Comparison of ENCODE assay signal across 9 cellular contexts in the genomic region with DNA sequence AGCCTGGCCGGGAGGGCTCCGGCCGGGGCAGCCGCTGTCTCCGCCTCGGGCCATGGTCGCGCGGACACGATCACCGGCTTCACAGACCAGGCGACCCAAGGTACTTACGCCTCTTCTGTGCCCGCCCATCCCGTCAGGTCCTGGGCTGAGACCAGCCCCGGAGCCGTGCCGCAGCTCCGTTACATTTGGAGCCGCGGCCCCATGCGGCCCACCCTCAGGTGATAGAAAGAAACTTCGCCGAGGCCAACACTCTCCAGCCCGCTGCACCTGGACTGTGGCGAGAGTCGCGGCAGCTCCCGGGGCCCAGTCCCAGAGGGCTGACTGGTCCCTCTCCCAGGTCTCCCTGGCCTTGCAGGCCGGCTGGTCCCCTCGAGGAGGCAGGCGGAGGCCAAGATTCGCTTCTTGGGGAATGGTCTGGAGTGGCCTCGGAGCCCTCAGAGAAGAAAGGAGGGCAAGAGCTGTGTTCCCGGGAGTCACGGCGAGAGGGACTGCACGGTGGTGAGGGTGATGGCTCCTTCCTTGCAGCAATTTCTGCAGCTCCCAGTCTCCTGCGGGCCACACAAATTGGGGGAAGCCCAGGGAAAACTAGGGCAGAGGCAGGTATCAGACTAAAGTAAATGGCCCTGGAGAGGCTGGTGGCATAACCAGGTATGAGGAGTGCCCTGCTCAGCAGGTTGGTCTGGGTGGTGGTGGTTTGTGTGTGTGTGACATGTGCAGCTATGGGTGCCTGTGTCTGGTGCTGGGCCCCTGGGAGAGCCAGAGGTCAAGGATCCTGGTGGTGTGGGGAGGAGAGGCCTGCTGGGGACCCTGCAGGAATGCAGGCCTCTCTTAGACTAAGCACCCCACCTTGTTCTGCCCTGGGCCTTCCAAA. TPM values are rescaled to one million over a fixed set of nuclear protein-coding genes. Genes with fewer than 3 reads are reported as not detected.
DNase-seq lines count a peak whose midpoint lies in the region; ATAC-seq and TF ChIP-seq lines count a peak whose summit lies in the region.
"Had no signal": no experiment of that assay in that cellular context is flagged by ENCODE, and none has a peak within 500 bp of the region (broad histone marks: within the 10 kb centered on the region; RNA-seq: fewer than 3 reads in every experiment).

No MANE protein-coding gene starts in this region.

- no peaks in the 10 kb centered on the region for H3K36me3 Mint-ChIP-seq in activated CD4-positive, alpha-beta T cell treated with anti-CD3 and anti-CD28 coated beads, Interleukin-2, amount 10 ng/mL, durations not matched to agents 24 days and 14 days (ENCODE audit: low read depth)
- no peaks in the 10 kb centered on the region for H3K36me3 Mint-ChIP-seq in activated T-helper 1 cell treated with anti-CD3 and anti-CD28 coated beads, Interleukin-12 subunit alpha, Interleukin-12 subunit beta, Interleukin-2, Interleukin-4 antibody, amounts not matched to agents 30 ng/mL and 10 ng/mL and 1 ng/mL, durations not matched to agents 14 hours and 24 hours and 36 hours (ENCODE audit: low read depth)
- H3K36me3 Mint-ChIP-seq in immature natural killer cell, result no peaks in the 10 kb centered on the region

- H3K4me1 Mint-ChIP-seq in activated CD4-positive, alpha-beta T cell treated with anti-CD3 and anti-CD28 coated beads, Interleukin-2, amount 10 ng/mL, durations not matched to agents 24 days and 14 days, result peaks cover 2% of the 10 kb centered on the region
- peaks cover 4% of the 10 kb centered on the region for H3K4me1 Mint-ChIP-seq in activated T-helper 1 cell treated with anti-CD3 and anti-CD28 coated beads, Interleukin-12 subunit alpha, Interleukin-12 subunit beta, Interleukin-2, Interleukin-4 antibody, amounts not matched to agents 30 ng/mL and 10 ng/mL and 1 ng/mL, durations not matched to agents 14 hours and 24 hours and 36 hours (ENCODE audit: low read depth)
- peaks cover 11 to 12% of the 10 kb centered on the region in 2 donors for H3K4me1 Mint-ChIP-seq in immature natural killer cell

- no peak for TF ChIP-seq CTCF in suprapubic skin (IDR thresholded peaks at IDR 0.05)

- H3K9me3 Mint-ChIP-seq in activated CD4-positive, alpha-beta T cell treated with anti-CD3 and anti-CD28 coated beads, Interleukin-2, amount 10 ng/mL, durations not matched to agents 24 days and 14 days, result no peaks in the 10 kb centered on the region
- no peaks in the 10 kb centered on the region for H3K9me3 Mint-ChIP-seq in activated T-helper 1 cell treated with anti-CD3 and anti-CD28 coated beads, Interleukin-12 subunit alpha, Interleukin-12 subunit beta, Interleukin-2, Interleukin-4 antibody, amounts not matched to agents 30 ng/mL and 10 ng/mL and 1 ng/mL, durations not matched to agents 14 hours and 24 hours and 36 hours
- H3K9me3 Mint-ChIP-seq in immature natural killer cell, result no peaks in the 10 kb centered on the region

- peak overlapping the region; percentile 52 for H3K4me3 Mint-ChIP-seq in activated CD4-positive, alpha-beta T cell treated with anti-CD3 and anti-CD28 coated beads, Interleukin-2, amount 10 ng/mL, durations not matched to agents 24 days and 14 days
- H3K4me3 Mint-ChIP-seq in activated T-helper 1 cell treated with anti-CD3 and anti-CD28 coated beads, Interleukin-12 subunit alpha, Interleukin-12 subunit beta, Interleukin-2, Interleukin-4 antibody, amounts not matched to agents 30 ng/mL and 10 ng/mL and 1 ng/mL, durations not matched to agents 14 hours and 24 hours and 36 hours, result peak overlapping the region; percentile 67
- H3K4me3 Mint-ChIP-seq in immature natural killer cell, result peak overlapping the region; percentile 55 to 70 (median 63)

- no peak for TF ChIP-seq POLR2A in suprapubic skin (IDR thresholded peaks at IDR 0.05)

- H3K27ac Mint-ChIP-seq in activated CD4-positive, alpha-beta T cell treated with anti-CD3 and anti-CD28 coated beads, Interleukin-2, amount 10 ng/mL, durations not matched to agents 24 days and 14 days, result no peak overlapping the region
- H3K27ac Mint-ChIP-seq in activated T-helper 1 cell treated with anti-CD3 and anti-CD28 coated beads, Interleukin-12 subunit alpha, Interleukin-12 subunit beta, Interleukin-2, Interleukin-4 antibody, amounts not matched to agents 30 ng/mL and 10 ng/mL and 1 ng/mL, durations not matched to agents 14 hours and 24 hours and 36 hours, result no peak overlapping the region
- H3K27ac Mint-ChIP-seq in immature natural killer cell, result peak overlapping the region in 1 of 6 donors; percentile 46

- H3K27me3 Mint-ChIP-seq in activated CD4-positive, alpha-beta T cell treated with anti-CD3 and anti-CD28 coated beads, Interleukin-2, amount 10 ng/mL, durations not matched to agents 24 days and 14 days, result peaks cover 66% of the 10 kb centered on the region
- H3K27me3 Mint-ChIP-seq in activated T-helper 1 cell treated with anti-CD3 and anti-CD28 coated beads, Interleukin-12 subunit alpha, Interleukin-12 subunit beta, Interleukin-2, Interleukin-4 antibody, amounts not matched to agents 30 ng/mL and 10 ng/mL and 1 ng/mL, durations not matched to agents 14 hours and 24 hours and 36 hours (ENCODE audit: insufficient read depth), result peaks cover 57% of the 10 kb centered on the region
- H3K27me3 Mint-ChIP-seq in immature natural killer cell (ENCODE audit: low read depth in 3 of 3), result peaks cover 27 to 46% (median 33%) of the 10 kb centered on the region in 3 donors

- WGBS in suprapubic skin, result 56% methylated on average over 11 of the region's 39 CpGs

- no peak for DNase-seq in activated CD4-positive, alpha-beta T cell treated with anti-CD3 and anti-CD28 coated beads, Interleukin-2, amount 10 ng/mL, durations not matched to agents 24 days and 14 days
- no peak for DNase-seq in activated CD4-positive, alpha-beta T cell treated with anti-CD3 and anti-CD28 coated beads, Interleukin-2, amount 50 U/mL, for 48 hours
- DNase-seq in activated T-helper 1 cell treated with anti-CD3 and anti-CD28 coated beads, Interleukin-12 subunit alpha, Interleukin-12 subunit beta, Interleukin-2, Interleukin-4 antibody, amounts not matched to agents 30 ng/mL and 10 ng/mL and 1 ng/mL, durations not matched to agents 14 hours and 24 hours and 36 hours (ENCODE audit: low spot score), result no peak
- no peak for DNase-seq in immature natural killer cell
- no peak for DNase-seq in suprapubic skin (ENCODE audit: low spot score in 2 of 2)
- no peak for DNase-seq in COLO829 (ENCODE audit: low spot score)
- DNase-seq in activated CD4-positive, alpha-beta T cell treated with anti-CD3 and anti-CD28 coated beads, Interleukin-2, amount 50 U/mL, for 4 hours, result no peak

- intact Hi-C loops in activated CD4-positive, alpha-beta T cell treated with anti-CD3 and anti-CD28 coated beads, Interleukin-2, amount 10 ng/mL, durations not matched to agents 24 days and 14 days (cut with micrococcal nuclease), result loop anchor here (10.0 kb wide), 1 partner anchor 87 kb away; no protein-coding TSS in a partner anchor
- intact Hi-C loops in activated T-helper 1 cell treated with anti-CD3 and anti-CD28 coated beads, Interleukin-12 subunit alpha, Interleukin-12 subunit beta, Interleukin-2, Interleukin-4 antibody, amounts not matched to agents 30 ng/mL and 10 ng/mL and 1 ng/mL, durations not matched to agents 14 hours and 24 hours and 36 hours (cut with micrococcal nuclease), result no loop called here

- peak overlapping the region; percentile 12 for H3K27ac ChIP-seq in suprapubic skin

- no peaks in the 10 kb centered on the region for H3K9me3 ChIP-seq in suprapubic skin

- peaks cover 44% of the 10 kb centered on the region for H3K4me1 ChIP-seq in suprapubic skin

- no peak for ATAC-seq in HG03378 (IDR thresholded peaks at IDR 0.05; ENCODE audit: unreplicated experiment)

- peak overlapping the region; percentile 53 for H3K4me3 ChIP-seq in suprapubic skin
- H3K4me3 ChIP-seq: K562 had no signal

- peaks cover 92% of the 10 kb centered on the region for H3K27me3 ChIP-seq in suprapubic skin

- H3K36me3 ChIP-seq in suprapubic skin, result no peaks in the 10 kb centered on the region

- TF ChIP-seq EP300 in suprapubic skin (IDR thresholded peaks at IDR 0.05), result no peak

RNA-seq across cellular contexts. Expression of a gene that starts 0.8 kb away (rescaled TPM):
- 0.26 TPM in 2 replicates for total RNA-seq in activated CD4-positive, alpha-beta T cell treated with anti-CD3 and anti-CD28 coated beads, Interleukin-2, amount 10 ng/mL, durations not matched to agents 24 days and 14 days
- 0.10 and 0.15 TPM in 2 replicates for total RNA-seq in activated T-helper 1 cell treated with anti-CD3 and anti-CD28 coated beads, Interleukin-12 subunit alpha, Interleukin-12 subunit beta, Interleukin-2, Interleukin-4 antibody, amounts not matched to agents 30 ng/mL and 10 ng/mL and 1 ng/mL, durations not matched to agents 14 hours and 24 hours and 36 hours
- not detected for polyA plus RNA-seq in immature natural killer cell
- total RNA-seq in suprapubic skin, result 1 to 10 TPM; 1.9 to 3.1 (median 2.4) TPM
- total RNA-seq: K562 had no signal

RNA-seq across cellular contexts. Expression of a gene that starts 16.9 kb away (rescaled TPM):
- 7.1 and 8.9 TPM in 2 replicates for total RNA-seq in activated CD4-positive, alpha-beta T cell treated with anti-CD3 and anti-CD28 coated beads, Interleukin-2, amount 10 ng/mL, durations not matched to agents 24 days and 14 days
- 9.1 and 10.2 TPM in 2 replicates for total RNA-seq in activated T-helper 1 cell treated with anti-CD3 and anti-CD28 coated beads, Interleukin-12 subunit alpha, Interleukin-12 subunit beta, Interleukin-2, Interleukin-4 antibody, amounts not matched to agents 30 ng/mL and 10 ng/mL and 1 ng/mL, durations not matched to agents 14 hours and 24 hours and 36 hours
- 10 to 100 TPM; 19.2 to 31.1 (median 25.3) TPM for polyA plus RNA-seq in immature natural killer cell
- total RNA-seq in suprapubic skin, result 10 to 100 TPM; 23.3 to 38.2 (median 34.2) TPM
